ENCODE assay signal across 8 cellular contexts in the genomic region with DNA sequence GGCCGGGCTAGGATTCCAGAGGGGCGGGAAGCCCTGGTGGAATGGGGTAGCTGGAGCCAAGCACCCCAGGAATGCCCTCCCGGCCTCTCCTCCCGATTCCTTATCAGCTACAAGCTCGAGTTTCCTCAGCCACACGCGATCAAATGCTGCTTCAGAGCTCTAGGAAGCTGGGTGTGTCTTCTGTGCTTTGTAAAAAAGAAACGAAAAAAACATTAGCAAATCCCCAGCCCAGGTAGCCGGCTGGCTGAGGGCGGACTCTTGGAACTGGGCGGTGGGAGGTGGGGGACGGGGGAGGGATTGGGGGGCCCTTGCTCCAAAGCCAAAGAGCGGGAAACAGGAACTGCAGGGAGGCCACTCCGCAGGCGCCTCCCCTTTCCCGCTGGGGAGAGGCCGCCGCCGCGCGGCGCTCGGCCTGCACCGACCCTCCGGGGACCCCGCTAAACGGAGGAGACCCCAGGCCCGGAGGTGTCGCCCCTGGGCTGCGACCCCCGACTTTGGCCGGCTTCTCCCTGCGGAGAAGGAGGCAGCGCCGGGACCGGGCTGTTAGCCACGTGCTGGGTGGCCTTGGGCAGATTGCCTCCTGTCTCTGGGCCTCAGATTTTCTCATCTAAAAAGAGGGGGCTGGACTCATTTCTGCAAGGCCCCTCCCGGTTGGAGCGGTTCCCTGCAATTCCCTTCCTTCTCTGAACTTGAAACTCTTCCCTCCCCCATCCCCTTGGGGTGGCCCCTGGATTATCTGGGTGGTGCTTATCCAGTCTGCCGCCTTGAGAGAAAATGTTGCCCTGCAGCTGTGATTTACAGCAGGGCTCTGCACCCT.
A peak's percentile ranks its signal among the peaks of the same experiment; 100 is the strongest.
DNase-seq lines count a peak whose midpoint lies in the region; ATAC-seq and TF ChIP-seq lines count a peak whose summit lies in the region.

No MANE protein-coding gene starts in this region.

- peak; percentile 39 for DNase-seq in NCI-H82 (lab: John Stamatoyannopoulos, UW)
- no peak for DNase-seq in NCI-H82 treated with DMSO at 0.1 percent for 48 hours (lab: John Stamatoyannopoulos, UW; ENCODE audit: unreplicated experiment)
- peak; percentile 70 for DNase-seq in OCI-M1 (lab: John Stamatoyannopoulos, UW)
- peak; percentile 7 to 36 for DNase-seq in erythroblast (lab: John Stamatoyannopoulos, UW)
- DNase-seq in SHP77 treated with DMSO at 0.1 percent for 48 hours (lab: John Stamatoyannopoulos, UW) = no peak
- no peak for DNase-seq in inferior parietal cortex (ENCODE audit: extremely low spot score)

- no peaks in the 10 kb centered on the region for H3K9me3 ChIP-seq in muscle layer of colon (ENCODE audit: low read length)

- H3K9ac ChIP-seq in muscle layer of colon (ENCODE audit: low read length) = no peak overlapping the region

- no peaks in the 10 kb centered on the region for H3K27me3 ChIP-seq in muscle layer of colon (ENCODE audit: control insufficient read depth in 1 of 2, insufficient read depth in 2 of 2, low read length in 2 of 2)

- peak overlapping the region; percentile 57 to 80 for H3K4me3 ChIP-seq in muscle layer of colon (ENCODE audit: low read depth in 1 of 2, low read length in 2 of 2)

- H3K4me1 ChIP-seq in muscle layer of colon (ENCODE audit: insufficient read depth, low read length) = no peaks in the 10 kb centered on the region

- H3K36me3 ChIP-seq in muscle layer of colon (ENCODE audit: insufficient read depth, low read length) = no peaks in the 10 kb centered on the region

- TF ChIP-seq POLR2A in erythroblast (IDR thresholded peaks at IDR 0.05; ENCODE audit: low read length) = no peak

- no peak overlapping the region for H3K27ac ChIP-seq in muscle layer of colon (ENCODE audit: low read depth, low read length)

- ATAC-seq in HG03442 (IDR thresholded peaks at IDR 0.05; ENCODE audit: unreplicated experiment) = no peak

Comparison
In these comparisons a context has a peak if more than half of its experiments do, and no peak if none do; other contexts are left out.
1. DNase-seq: peak in NCI-H82 (single experiment), OCI-M1 (single experiment) and erythroblast (2 of 2); none in NCI-H82 treated with DMSO at 0.1 percent for 48 hours (single experiment), SHP77 treated with DMSO at 0.1 percent for 48 hours (single experiment) and inferior parietal cortex (single experiment).